In the genomic region with DNA sequence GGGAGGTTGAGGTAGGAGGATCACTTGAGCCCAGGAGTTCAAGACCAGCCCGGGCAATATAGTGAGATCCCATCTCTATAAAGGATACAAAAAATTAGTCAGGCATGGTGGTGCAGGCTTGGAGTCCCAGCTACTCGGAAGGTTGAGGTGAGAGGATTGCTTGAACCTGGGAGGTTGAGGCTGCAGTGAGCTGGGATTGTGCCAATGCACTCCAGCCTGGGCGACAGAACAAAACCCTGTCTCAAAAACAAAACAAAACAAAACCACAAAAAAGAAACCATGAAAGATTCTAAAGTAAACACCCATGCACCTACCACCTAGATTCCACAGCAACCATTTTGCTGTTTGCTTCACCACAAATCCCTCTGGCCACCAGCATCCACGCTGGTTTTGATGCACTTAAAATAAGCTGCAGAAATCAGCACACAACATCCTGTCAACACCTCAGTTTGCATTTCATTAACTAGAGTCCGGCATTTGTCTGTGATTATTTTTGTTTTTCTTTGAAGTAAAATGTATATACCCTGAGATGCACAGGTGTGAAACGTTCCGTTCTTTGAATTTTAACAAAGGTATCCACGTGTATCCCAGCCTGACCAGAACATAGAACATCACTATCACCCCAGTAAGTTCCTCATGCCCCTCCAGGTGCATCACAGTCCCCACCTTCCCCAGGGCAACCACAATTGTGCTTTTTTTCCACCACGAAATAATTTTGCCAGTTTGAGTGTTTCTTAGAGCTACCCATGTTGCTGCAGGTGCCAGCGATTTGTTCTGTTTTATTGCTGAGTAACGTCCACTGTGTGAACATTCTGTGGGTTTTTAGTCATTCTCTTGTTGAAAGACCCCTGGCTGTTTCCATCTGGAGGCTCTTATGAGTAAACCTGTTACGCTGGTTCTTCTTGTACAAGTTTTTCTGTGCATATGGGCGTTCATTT, we compare ENCODE assay signal across 9 cellular contexts.
DNase-seq lines count a peak whose midpoint lies in the region; FAIRE-seq and TF ChIP-seq lines count a peak whose summit lies in the region.
"Had no signal": no experiment of that assay in that cellular context is flagged by ENCODE, and none has a peak within 500 bp of the region (broad histone marks: within the 10 kb centered on the region; RNA-seq: fewer than 3 reads in every experiment).

No MANE protein-coding gene starts in this region.

- H3K4me3 Mint-ChIP-seq in IgD-negative memory B cell: peak overlapping the region; percentile 66 to 90 (median 82)

- 77% methylated on average over 13 of the region's 13 CpGs for WGBS in liver

- no peaks in the 10 kb centered on the region for H3K36me3 Mint-ChIP-seq in IgD-negative memory B cell

- peak; percentile 1 for DNase-seq in AG08396 (ENCODE audit: low spot score)
- peak; percentile 43 to 44 for DNase-seq in activated T-cell treated with anti-CD3 and anti-CD28 coated beads, Interleukin-2, amount 50 U/mL, for 48 hours
- no peak for DNase-seq in NCI-H1436 treated with DMSO at 0.1 percent for 48 hours (lab: John Stamatoyannopoulos, UW)
- DNase-seq in frontal cortex (ENCODE audit: low spot score in 2 of 2): no peak
- DNase-seq in NCI-H2029 (lab: John Stamatoyannopoulos, UW): no peak
- no peak for DNase-seq in AG08395 (ENCODE audit: low spot score)

- peaks cover 19 to 33% (median 30%) of the 10 kb centered on the region in 3 donors for H3K4me1 Mint-ChIP-seq in IgD-negative memory B cell

- no peaks in the 10 kb centered on the region for H3K9me3 Mint-ChIP-seq in IgD-negative memory B cell

- no peaks in the 10 kb centered on the region for H3K36me3 ChIP-seq in liver (ENCODE audit: control insufficient read depth in 4 of 4, insufficient read depth in 3 of 4, low read depth in 1 of 4, low read length in 3 of 4)
- H3K36me3 ChIP-seq: heart right ventricle had no signal

- H3K27ac Mint-ChIP-seq in IgD-negative memory B cell: peak overlapping the region; percentile 79 to 97 (median 82)

- no peak overlapping the region for H3K4me3 ChIP-seq in liver (ENCODE audit: low read depth in 1 of 3, low read length in 3 of 3)

- no peaks in the 10 kb centered on the region for H3K27me3 ChIP-seq in liver (ENCODE audit: control insufficient read depth in 4 of 4, insufficient read depth in 4 of 4, low read length in 3 of 4)
- H3K27me3 ChIP-seq: heart right ventricle had no signal

- no peaks in the 10 kb centered on the region for H3K27me3 Mint-ChIP-seq in IgD-negative memory B cell

- peak overlapping the region in 1 of 2 donors; percentile 27 for H3K9ac ChIP-seq in liver (ENCODE audit: low read depth in 1 of 2, low read length in 2 of 2)

- FAIRE-seq in frontal cortex (lab: Jason Lieb, UNC): no peak

- no peaks in the 10 kb centered on the region for H3K9me3 ChIP-seq in liver (ENCODE audit: control insufficient read depth in 4 of 4, low read length in 3 of 4)

- TF ChIP-seq CTCF in liver (IDR thresholded peaks at IDR 0.05; ENCODE audit: low read depth, low read length, missing input control): no peak

- H3K27ac ChIP-seq in liver (ENCODE audit: low read depth in 1 of 2, low read length in 2 of 2): peak overlapping the region; percentile 14 to 67

- no peak for TF ChIP-seq RAD21 in liver (IDR thresholded peaks at IDR 0.05)

- H3K4me1 ChIP-seq in liver (ENCODE audit: control insufficient read depth in 4 of 4, insufficient read depth in 4 of 4, low read length in 3 of 4): peaks cover 17 to 47% (median 32%) of the 10 kb centered on the region in 4 donors

TF ChIP-seq in liver, 16 proteins besides CTCF, POLR2A, EP300 and RAD21:
- TF ChIP-seq YY1 (IDR thresholded peaks at IDR 0.05) (no peak), TAF1 (conservative IDR thresholded peaks at IDR 0.05) (no peak), JUND (IDR thresholded peaks at IDR 0.05) (no peak), HNF4A (conservative IDR thresholded peaks at IDR 0.05) (no peak), ZBTB33 (IDR thresholded peaks at IDR 0.05) (no peak), FOXA1 (IDR thresholded peaks at IDR 0.05) (no peak), GABPA (IDR thresholded peaks at IDR 0.05 in 1 of 2, conservative IDR thresholded peaks at IDR 0.05 in 1 of 2) (no peak)
- TF ChIP-seq, protein P1, sequence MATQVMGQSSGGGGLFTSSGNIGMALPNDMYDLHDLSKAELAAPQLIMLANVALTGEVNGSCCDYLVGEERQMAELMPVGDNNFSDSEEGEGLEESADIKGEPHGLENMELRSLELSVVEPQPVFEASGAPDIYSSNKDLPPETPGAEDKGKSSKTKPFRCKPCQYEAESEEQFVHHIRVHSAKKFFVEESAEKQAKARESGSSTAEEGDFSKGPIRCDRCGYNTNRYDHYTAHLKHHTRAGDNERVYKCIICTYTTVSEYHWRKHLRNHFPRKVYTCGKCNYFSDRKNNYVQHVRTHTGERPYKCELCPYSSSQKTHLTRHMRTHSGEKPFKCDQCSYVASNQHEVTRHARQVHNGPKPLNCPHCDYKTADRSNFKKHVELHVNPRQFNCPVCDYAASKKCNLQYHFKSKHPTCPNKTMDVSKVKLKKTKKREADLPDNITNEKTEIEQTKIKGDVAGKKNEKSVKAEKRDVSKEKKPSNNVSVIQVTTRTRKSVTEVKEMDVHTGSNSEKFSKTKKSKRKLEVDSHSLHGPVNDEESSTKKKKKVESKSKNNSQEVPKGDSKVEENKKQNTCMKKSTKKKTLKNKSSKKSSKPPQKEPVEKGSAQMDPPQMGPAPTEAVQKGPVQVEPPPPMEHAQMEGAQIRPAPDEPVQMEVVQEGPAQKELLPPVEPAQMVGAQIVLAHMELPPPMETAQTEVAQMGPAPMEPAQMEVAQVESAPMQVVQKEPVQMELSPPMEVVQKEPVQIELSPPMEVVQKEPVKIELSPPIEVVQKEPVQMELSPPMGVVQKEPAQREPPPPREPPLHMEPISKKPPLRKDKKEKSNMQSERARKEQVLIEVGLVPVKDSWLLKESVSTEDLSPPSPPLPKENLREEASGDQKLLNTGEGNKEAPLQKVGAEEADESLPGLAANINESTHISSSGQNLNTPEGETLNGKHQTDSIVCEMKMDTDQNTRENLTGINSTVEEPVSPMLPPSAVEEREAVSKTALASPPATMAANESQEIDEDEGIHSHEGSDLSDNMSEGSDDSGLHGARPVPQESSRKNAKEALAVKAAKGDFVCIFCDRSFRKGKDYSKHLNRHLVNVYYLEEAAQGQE (IDR thresholded peaks at IDR 0.05): no peak
TF ChIP-seq in liver: peak in this region for 0.

Comparison
In these comparisons a context has a peak if more than half of its experiments do, and no peak if none do; other contexts are left out.
1. DNase-seq: peak in AG08396 (single experiment) and activated T-cell treated with anti-CD3 and anti-CD28 coated beads, Interleukin-2, amount 50 U/mL, for 48 hours (2 of 2); none in NCI-H1436 treated with DMSO at 0.1 percent for 48 hours (single experiment), frontal cortex (0 of 2), NCI-H2029 (single experiment) and AG08395 (single experiment).